1 cellular context compared by ENCODE assay signal in genomic region chr1:76998582-76999189, GRCh38.
TF ChIP-seq lines count a peak whose summit lies in the region.

No MANE protein-coding gene starts in this region.

TF ChIP-seq in SK-N-SH treated with all-trans-retinoic acid at 6 μM for 48 hours, 23 proteins besides CTCF, POLR2A, EP300 and RAD21 (continued from another document):
- TF ChIP-seq CSRNP3 (CRISPR knock-in tag; IDR thresholded peaks at IDR 0.05) (no peak), RARB (CRISPR knock-in tag; IDR thresholded peaks at IDR 0.05) (no peak)
